ENCODE assay signal across 28 cellular contexts in the genomic region with DNA sequence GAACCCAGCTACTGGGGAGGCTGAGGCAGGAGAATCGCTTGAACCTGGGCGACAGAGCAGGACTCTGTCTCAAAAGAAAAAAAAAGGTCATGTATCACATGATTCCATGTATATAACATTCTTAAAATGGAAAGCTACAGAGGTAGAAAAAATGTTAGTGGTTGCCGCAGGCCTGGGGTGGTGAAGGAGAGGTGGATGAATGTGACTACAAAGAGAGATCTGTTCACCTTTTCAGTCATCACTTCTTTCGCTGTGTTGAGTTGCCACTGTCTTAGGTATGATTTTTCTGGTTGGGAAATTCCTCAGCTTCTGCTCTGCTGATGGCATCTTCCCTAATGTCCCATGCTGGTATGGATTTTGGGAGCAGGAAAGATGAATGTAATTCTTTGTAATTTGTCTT.
"Had no signal": no experiment of that assay in that cellular context is flagged by ENCODE, and none has a peak within 500 bp of the region (broad histone marks: within the 10 kb centered on the region; RNA-seq: fewer than 3 reads in every experiment).

No MANE protein-coding gene starts in this region.

- H3K27me3 Mint-ChIP-seq: dendritic cell treated with granulocyte-macrophage colony-stimulating factor and Interleukin-4, amounts not matched to agents 40 ng/mL and 50 ng/mL, for 4 days; effector memory CD8-positive, alpha-beta T cell; naive B cell; naive thymus-derived CD8-positive, alpha-beta T cell had no signal

- H3K27ac Mint-ChIP-seq: dendritic cell treated with granulocyte-macrophage colony-stimulating factor and Interleukin-4, amounts not matched to agents 40 ng/mL and 50 ng/mL, for 4 days; effector memory CD8-positive, alpha-beta T cell; endodermal cell; mesothelial cell of epicardium; naive thymus-derived CD8-positive, alpha-beta T cell had no signal

- ATAC-seq: effector memory CD8-positive, alpha-beta T cell; esophagus mucosa; gastrocnemius medialis; heart right ventricle; left cardiac atrium; left lung; left ventricle myocardium superior; lower lobe of right lung; mucosa of descending colon; naive thymus-derived CD8-positive, alpha-beta T cell had no signal

- H3K4me3 Mint-ChIP-seq: dendritic cell treated with granulocyte-macrophage colony-stimulating factor and Interleukin-4, amounts not matched to agents 40 ng/mL and 50 ng/mL, for 4 days; effector memory CD8-positive, alpha-beta T cell; endodermal cell; mesothelial cell of epicardium; naive B cell; naive thymus-derived CD8-positive, alpha-beta T cell had no signal

- H3K9me3 Mint-ChIP-seq: dendritic cell treated with granulocyte-macrophage colony-stimulating factor and Interleukin-4, amounts not matched to agents 40 ng/mL and 50 ng/mL, for 4 days had no signal

- H3K36me3 Mint-ChIP-seq: mesothelial cell of epicardium; naive B cell; naive thymus-derived CD8-positive, alpha-beta T cell had no signal

- DNase-seq: cortex of kidney; effector CD8-positive, alpha-beta T cell; effector memory CD8-positive, alpha-beta T cell; endodermal cell; erythroblast; esophagus squamous epithelium; foreskin fibroblast; foreskin melanocyte; gastrocnemius medialis; glutamatergic neuron; head of caudate nucleus; heart right ventricle; hippocampal formation; left cardiac atrium; left lung; left ventricle myocardium superior; lower lobe of right lung; mesenchymal stem cell; mucosa of descending colon; naive B cell; naive thymus-derived CD8-positive, alpha-beta T cell had no signal

- H3K27ac ChIP-seq: epithelial cell of prostate, esophagus squamous epithelium, gastrocnemius medialis, heart right ventricle, left lung, lower lobe of right lung had no signal

- H3K27me3 ChIP-seq: esophagus squamous epithelium, gastrocnemius medialis, heart right ventricle, left lung had no signal

- H3K4me1 ChIP-seq: left lung, lower lobe of right lung had no signal

- H3K4me3 ChIP-seq: esophagus squamous epithelium, gastrocnemius medialis, heart right ventricle, left lung, lower lobe of right lung, mucosa of descending colon had no signal

- H3K36me3 ChIP-seq: esophagus squamous epithelium, gastrocnemius medialis, heart right ventricle, left lung, lower lobe of right lung had no signal

- FAIRE-seq: endometrium, islet of Langerhans, keratinocyte had no signal

- H3K9me3 ChIP-seq: esophagus squamous epithelium, gastrocnemius medialis, left lung, lower lobe of right lung, mucosa of descending colon had no signal
